Comparison of ENCODE assay signal across 21 cellular contexts in the genomic region with DNA sequence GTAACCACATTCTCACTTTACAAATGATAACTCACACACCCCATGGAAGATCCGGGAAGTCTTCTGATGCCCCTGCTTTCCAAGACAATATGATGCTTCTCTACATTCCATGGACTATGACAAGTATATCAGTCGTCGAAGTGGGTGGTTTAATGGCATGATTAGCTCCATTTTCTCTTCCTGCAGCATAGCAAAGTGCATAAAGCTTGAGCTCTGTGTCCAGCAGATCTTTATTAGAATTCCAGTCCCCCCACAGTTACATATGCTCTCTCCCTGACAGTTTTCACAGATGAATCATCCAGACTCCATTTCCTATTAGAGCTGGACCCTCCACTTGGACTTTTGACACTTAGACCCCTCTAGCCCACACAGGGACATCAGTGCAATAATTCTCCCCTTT.
"Had no signal": no experiment of that assay in that cellular context is flagged by ENCODE, and none has a peak within 500 bp of the region (broad histone marks: within the 10 kb centered on the region; RNA-seq: fewer than 3 reads in every experiment).

No MANE protein-coding gene starts in this region.

- H3K9me3 ChIP-seq: MG63, SK-N-SH had no signal

- H3K27me3 ChIP-seq: MG63 had no signal

- H3K4me3 ChIP-seq: MG63 had no signal

- H3K4me2 ChIP-seq: SK-N-SH had no signal

- DNase-seq: Karpas-422, KG1, MG63, NCI-H1092, NCI-H1105 treated with DMSO at 0.1 percent for 48 hours, NCI-H1417 treated with DMSO at 0.1 percent for 48 hours, NCI-H187, NCI-H2029, NCI-H2081 treated with DMSO at 0.1 percent for 48 hours, NCI-H2171, NCI-H226, NCI-H446, NCI-H510A, NCI-H524 treated with DMSO at 0.1 percent for 48 hours, NCI-H69, NCI-H774, Right ventricle myocardium superior, RPMI8226, SIG-M5, SK-N-SH, SW 1271 had no signal

- H3K36me3 ChIP-seq: MG63 had no signal

- H3K9ac ChIP-seq: SK-N-SH had no signal
